Comparison of ENCODE assay signal across 10 cellular contexts in genomic region chr16:7025616-7026190, GRCh38.
DNase-seq lines count a peak whose midpoint lies in the region; ATAC-seq and TF ChIP-seq lines count a peak whose summit lies in the region.
"Had no signal": no experiment of that assay in that cellular context is flagged by ENCODE, and none has a peak within 500 bp of the region (broad histone marks: within the 10 kb centered on the region; RNA-seq: fewer than 3 reads in every experiment).

No MANE protein-coding gene starts in this region.

- ATAC-seq in omental fat pad (ENCODE audit: low FRiP score) = no peak
- ATAC-seq in HG03196 (IDR thresholded peaks at IDR 0.05; ENCODE audit: unreplicated experiment) = no peak
- no peak for ATAC-seq in HG02884 (IDR thresholded peaks at IDR 0.05; ENCODE audit: unreplicated experiment)
- ATAC-seq: naive thymus-derived CD4-positive, alpha-beta T cell had no signal

- H3K4me3 ChIP-seq in epithelial cell of proximal tubule (ENCODE audit: low read depth, low read length) = no peak overlapping the region

- DNase-seq in NCI-H510A treated with DMSO at 0.1 percent for 48 hours (lab: John Stamatoyannopoulos, UW) (peak; percentile 11), NCI-H510A (lab: John Stamatoyannopoulos, UW) (no peak), Kasumi-1 (lab: John Stamatoyannopoulos, UW) (peak; percentile 8 to 13), RPMI7951 (ENCODE audit: low read depth) (peak; percentile 10), epithelial cell of proximal tubule (ENCODE audit: low read depth) (no peak), omental fat pad (ENCODE audit: low spot score) (peak; percentile 42)
- DNase-seq: activated B cell treated with CpG ODN at 0.5 μM for 24 hours had no signal

- TF ChIP-seq CTCF in epithelial cell of proximal tubule (conservative IDR thresholded peaks at IDR 0.05; ENCODE audit: low read depth, low read length) = peak; percentile 70
- peak in 1 of 3 donors; percentile 24 for TF ChIP-seq CTCF in omental fat pad (IDR thresholded peaks at IDR 0.05)

Comparison
In these comparisons a context has a peak if more than half of its experiments do, and no peak if none do; other contexts are left out.
1. DNase-seq: peak in NCI-H510A treated with DMSO at 0.1 percent for 48 hours (single experiment), Kasumi-1 (2 of 2), RPMI7951 (single experiment) and omental fat pad (single experiment); none in NCI-H510A (single experiment) and epithelial cell of proximal tubule (single experiment).